9 cellular contexts compared by ENCODE assay signal in the genomic region with DNA sequence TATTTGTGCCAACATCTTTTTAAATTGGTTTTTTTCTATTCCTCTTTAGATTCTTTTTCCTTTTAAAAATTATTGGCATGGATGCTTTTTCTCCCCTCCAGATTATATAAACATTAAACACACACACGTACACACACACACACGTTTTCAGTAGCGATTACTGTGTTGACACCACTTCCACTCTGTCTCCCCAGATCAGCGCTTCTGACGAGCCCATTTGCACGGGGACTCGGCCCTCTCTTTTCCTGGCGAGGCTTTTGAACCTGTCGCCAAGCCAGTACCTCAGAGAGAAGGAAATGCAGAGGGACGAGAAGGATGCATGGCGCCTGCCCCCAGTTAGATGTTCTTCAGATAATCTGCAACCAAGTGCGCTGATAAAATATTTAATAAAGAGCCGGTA. TPM values are rescaled to one million over a fixed set of nuclear protein-coding genes. Genes with fewer than 3 reads are reported as not detected.
DNase-seq lines count a peak whose midpoint lies in the region; ATAC-seq and TF ChIP-seq lines count a peak whose summit lies in the region.
"Had no signal": no experiment of that assay in that cellular context is flagged by ENCODE, and none has a peak within 500 bp of the region (broad histone marks: within the 10 kb centered on the region; RNA-seq: fewer than 3 reads in every experiment).

No MANE protein-coding gene starts in this region.

- H3K9me3 Mint-ChIP-seq in central memory CD8-positive, alpha-beta T cell, result no peaks in the 10 kb centered on the region
- H3K9me3 Mint-ChIP-seq in neural crest cell, result no peaks in the 10 kb centered on the region

- no peak overlapping the region for H3K27ac Mint-ChIP-seq in central memory CD8-positive, alpha-beta T cell (ENCODE audit: low read depth)
- H3K27ac Mint-ChIP-seq in neural crest cell (ENCODE audit: unreplicated experiment), result no peak overlapping the region

- H3K4me1 Mint-ChIP-seq in central memory CD8-positive, alpha-beta T cell, result peaks cover 42% of the 10 kb centered on the region
- H3K4me1 Mint-ChIP-seq in neural crest cell, result peaks cover 44% of the 10 kb centered on the region

- peaks cover 3% of the 10 kb centered on the region for H3K36me3 Mint-ChIP-seq in central memory CD8-positive, alpha-beta T cell (ENCODE audit: insufficient read depth)
- H3K36me3 Mint-ChIP-seq in neural crest cell (ENCODE audit: low read depth), result peaks cover 7% of the 10 kb centered on the region

- ATAC-seq in GM21390 (IDR thresholded peaks at IDR 0.05; ENCODE audit: unreplicated experiment) (peak; percentile 35), GM19467 (IDR thresholded peaks at IDR 0.05; ENCODE audit: unreplicated experiment) (no peak), GM21529 (IDR thresholded peaks at IDR 0.05; ENCODE audit: unreplicated experiment) (no peak)
- ATAC-seq in central memory CD8-positive, alpha-beta T cell (replicated peaks; ENCODE audit: extremely low read depth, poor library complexity, severe bottlenecking), result peak; percentile 31

- H3K27me3 Mint-ChIP-seq in central memory CD8-positive, alpha-beta T cell, result peaks cover 64% of the 10 kb centered on the region
- H3K27me3 Mint-ChIP-seq in neural crest cell (ENCODE audit: low read depth), result peaks cover 87% of the 10 kb centered on the region

- DNase-seq in DMS79 (lab: John Stamatoyannopoulos, UW) (peak; percentile 33), NCI-H146 treated with DMSO at 0.1 percent for 48 hours (lab: John Stamatoyannopoulos, UW; ENCODE audit: unreplicated experiment) (peak; percentile 13), neural crest cell (ENCODE audit: low read depth, low spot score) (peak; percentile 5), NCI-H226 (no peak)
- no peak for DNase-seq in central memory CD8-positive, alpha-beta T cell (ENCODE audit: low spot score in 2 of 2)

- H3K4me3 Mint-ChIP-seq in central memory CD8-positive, alpha-beta T cell, result peak overlapping the region; percentile 58
- peak overlapping the region; percentile 69 for H3K4me3 Mint-ChIP-seq in neural crest cell

- no peak for TF ChIP-seq CTCF in neural crest cell (conservative IDR thresholded peaks at IDR 0.05)

RNA-seq across cellular contexts. Expression of a gene that starts 1.1 kb away (rescaled TPM):
- total RNA-seq in neural crest cell, result 0.05 and 0.09 TPM in 2 replicates
- total RNA-seq: lung microvascular endothelial cell had no signal

Comparison
In these comparisons a context has a peak if more than half of its experiments do, and no peak if none do; other contexts are left out.
1. DNase-seq: peak in DMS79 (single experiment), NCI-H146 treated with DMSO at 0.1 percent for 48 hours (single experiment) and neural crest cell (single experiment); none in central memory CD8-positive, alpha-beta T cell (0 of 2) and NCI-H226 (single experiment).
2. ATAC-seq: peak in GM21390 (single experiment) and central memory CD8-positive, alpha-beta T cell (single experiment); none in GM19467 (single experiment) and GM21529 (single experiment).